4 cellular contexts compared by ENCODE assay signal in the genomic region with DNA sequence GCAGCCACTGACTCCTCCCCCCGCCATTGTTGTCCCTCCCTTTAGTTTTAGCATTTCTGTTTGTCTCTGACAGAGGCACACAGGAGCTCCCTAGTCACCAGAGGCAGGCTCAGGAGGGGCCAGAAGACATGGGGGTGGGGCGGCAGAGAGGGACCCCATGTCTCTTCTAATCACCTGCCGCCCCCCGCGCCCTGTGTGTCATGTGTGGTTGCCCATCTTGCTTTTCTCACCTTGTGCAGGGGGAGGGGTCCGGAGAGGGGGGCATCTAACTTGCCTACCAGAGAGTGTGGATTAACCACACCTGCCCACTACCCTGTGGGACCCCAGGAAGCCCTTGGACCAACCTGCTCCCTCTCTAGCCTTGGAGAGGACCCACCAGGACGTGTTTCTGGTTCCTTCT.
DNase-seq lines count a peak whose midpoint lies in the region; TF ChIP-seq lines count a peak whose summit lies in the region.
"Not testable (repeated sequence)": the region's sequence is repeated elsewhere in the genome, so short reads cannot be mapped to it uniquely, and the experiment has no call there.

No MANE protein-coding gene starts in this region.

- H3K36me3 ChIP-seq in H7 (replicated peaks; ENCODE audit: control insufficient read depth, insufficient read depth, low read length); osteoblast (ENCODE audit: insufficient read depth, low read length); spleen: not testable (repeated sequence)

- DNase-seq in GM13977 (ENCODE audit: low spot score) = peak; percentile 1
- DNase-seq in H7 = peak; percentile 3
- peak; percentile 27 for DNase-seq in osteoblast (ENCODE audit: insufficient read length, low spot score, missing footprints)
- peak; percentile 30 for DNase-seq in spleen

- H3K4me2 ChIP-seq in osteoblast (ENCODE audit: insufficient read depth, low read length) = not testable (repeated sequence)

- intact Hi-C loops in spleen (cut with DNase I; ENCODE audit: low total_unique reads) = not testable (repeated sequence)

- not testable (repeated sequence) for H3K9me3 ChIP-seq in osteoblast (ENCODE audit: low read depth, low read length)
- H3K9me3 ChIP-seq in spleen = peaks cover 0 to 21% (median 6%) of the 10 kb centered on the region in 8 donors

- H4K20me1 ChIP-seq in osteoblast (ENCODE audit: insufficient read depth, low read length) = not testable (repeated sequence)

- not testable (repeated sequence) for H3K27ac ChIP-seq in osteoblast (ENCODE audit: low read depth, low read length); spleen

- WGBS in spleen, 5 donors = 89 to 98% (median 94%) methylated on average over 4 to 5 of the region's 7 CpGs

- not testable (repeated sequence) for H3K27me3 ChIP-seq in H7 (ENCODE audit: control insufficient read depth, insufficient read depth, low read length); osteoblast (ENCODE audit: insufficient read depth, low read length); spleen (replicated peaks in 1 of 7)

- TF ChIP-seq POLR2A in spleen (IDR thresholded peaks at IDR 0.05) = not testable (repeated sequence)

- H3K79me2 ChIP-seq in osteoblast (ENCODE audit: insufficient read depth, low read length) = not testable (repeated sequence)

- not testable (repeated sequence) for H2AFZ ChIP-seq in osteoblast (ENCODE audit: low read length)

- H3K4me1 ChIP-seq in osteoblast (ENCODE audit: insufficient read depth, low read length); spleen: not testable (repeated sequence)

- H3K4me3 ChIP-seq in H7 (ENCODE audit: insufficient read depth, low read depth, low read length); osteoblast (ENCODE audit: insufficient read depth, low read length); spleen: not testable (repeated sequence)

- in situ Hi-C loops in GM13977 (cut with MboI; ENCODE audit: low pct_unique_long_range_greater_than_20kb, low sequenced_read_pairs, unreplicated experiment) = not testable (repeated sequence)

- not testable (repeated sequence) for TF ChIP-seq CTCF in GM13977 (IDR thresholded peaks at IDR 0.05; ENCODE audit: extremely low read depth, insufficient read depth, missing control alignments); osteoblast (IDR thresholded peaks at IDR 0.05; ENCODE audit: extremely low read depth, low read depth, low read length); spleen (IDR thresholded peaks at IDR 0.05 in 8 of 11, conservative IDR thresholded peaks at IDR 0.05 in 3 of 11)
